ENCODE assay signal across 29 cellular contexts in genomic region chr21:22762463-22762862, GRCh38.
"Had no signal": no experiment of that assay in that cellular context is flagged by ENCODE, and none has a peak within 500 bp of the region (broad histone marks: within the 10 kb centered on the region; RNA-seq: fewer than 3 reads in every experiment).

No MANE protein-coding gene starts in this region.

- H3K9me3 ChIP-seq: testis, thoracic aorta, thyroid gland, tibial artery, transverse colon, upper lobe of left lung, upper lobe of right lung, uterus, vagina had no signal

- H3K27me3 Mint-ChIP-seq: stimulated activated memory B cell treated with anti-CD40 and anti-IgM and Interleukin-4, amounts not matched to agents 10 μg/mL and 1 μg/mL and 100 μg/mL, for 72 hours; stimulated activated naive B cell treated with anti-CD40 and anti-IgM and Interleukin-4, amounts not matched to agents 10 μg/mL and 1 μg/mL and 100 μg/mL, for 72 hours; stimulated activated naive CD8-positive, alpha-beta T cell treated with anti-CD3 and anti-CD28 coated beads, Interleukin-15, amount 100 ng/mL, for 72 hours; stimulated activated naive CD8-positive, alpha-beta T cell treated with anti-CD3 and anti-CD28 coated beads, Interleukin-15, Interleukin-2, amounts not matched to agents 100 ng/mL and 50 ng/mL, for 24 hours; type B pancreatic cell had no signal

- H3K4me1 Mint-ChIP-seq: stimulated activated effector memory CD8-positive, alpha-beta T cell treated with anti-CD3 and anti-CD28 coated beads, Interleukin-12 subunit alpha, Interleukin-12 subunit beta, amount 100 ng/mL, for 72 hours; stimulated activated memory B cell treated with anti-CD40 and anti-IgM and Interleukin-4, amounts not matched to agents 10 μg/mL and 1 μg/mL and 100 μg/mL, for 72 hours; stimulated activated naive B cell treated with anti-CD40 and anti-IgM and Interleukin-4, amounts not matched to agents 10 μg/mL and 1 μg/mL and 100 μg/mL, for 72 hours; stimulated activated naive CD8-positive, alpha-beta T cell treated with anti-CD3 and anti-CD28 coated beads, Interleukin-15, amount 100 ng/mL, for 72 hours had no signal

- H3K4me3 ChIP-seq: stomach, suprapubic skin, testis, thoracic aorta, thyroid gland, tibial artery, tibial nerve, transverse colon, upper lobe of left lung, upper lobe of right lung, uterus, vagina had no signal

- H3K36me3 ChIP-seq: stomach, suprapubic skin, thoracic aorta, thyroid gland, tibial artery, tibial nerve, transverse colon, upper lobe of left lung, upper lobe of right lung, uterus, vagina had no signal

- DNase-seq: stimulated activated CD4-positive, alpha-beta T cell treated with anti-CD3 and anti-CD28 coated beads, Interleukin-2, amount 100 ng/mL, for 48 hours; stimulated activated CD4-positive, alpha-beta T cell treated with anti-CD3 and anti-CD28 coated beads, Interleukin-4, amount 100 ng/mL, for 1 hour; stimulated activated CD4-positive, alpha-beta T cell treated with anti-CD3 and anti-CD28 coated beads, Interleukin-4, amount 100 ng/mL, for 24 hours; stimulated activated CD4-positive, alpha-beta T cell treated with anti-CD3 and anti-CD28 coated beads, Interleukin-4, amount 100 ng/mL, for 4 hours; stimulated activated CD8-positive, alpha-beta memory T cell treated with anti-CD3 and anti-CD28 coated beads, Interleukin-4, amount 100 ng/mL, for 48 hours; stimulated activated naive B cell treated with anti-CD40 and anti-IgM and Interleukin-4, amounts not matched to agents 10 μg/mL and 1 μg/mL and 100 μg/mL, for 72 hours; stimulated activated naive CD4-positive, alpha-beta T cell; stimulated activated naive CD4-positive, alpha-beta T cell treated with Interleukin-2 at 50 U/mL for 16 hours; stimulated activated naive CD8-positive, alpha-beta T cell treated with anti-CD3 and anti-CD28 coated beads, Interleukin-15, amount 100 ng/mL, for 72 hours; stimulated activated naive CD8-positive, alpha-beta T cell treated with anti-CD3 and anti-CD28 coated beads, Interleukin-15, Interleukin-2, amounts not matched to agents 100 U/mL and 50 U/mL, for 24 hours; stomach; substantia nigra; testis; thyroid gland; tibial artery; transverse colon; trophoblast cell; upper lobe of left lung; upper lobe of right lung; uterus had no signal

- ATAC-seq: stimulated activated effector memory CD8-positive, alpha-beta T cell treated with anti-CD3 and anti-CD28 coated beads, Interleukin-12 subunit alpha, Interleukin-12 subunit beta, amount 100 ng/mL, for 72 hours; stimulated activated memory B cell treated with anti-CD40 and anti-IgM and Interleukin-4, amounts not matched to agents 10 μg/mL and 1 μg/mL and 100 μg/mL, for 72 hours; stimulated activated naive B cell treated with anti-CD40 and anti-IgM and Interleukin-4, amounts not matched to agents 10 μg/mL and 1 μg/mL and 100 μg/mL, for 72 hours; stimulated activated naive CD8-positive, alpha-beta T cell treated with anti-CD3 and anti-CD28 coated beads, Interleukin-15, amount 100 ng/mL, for 72 hours; stimulated activated naive CD8-positive, alpha-beta T cell treated with anti-CD3 and anti-CD28 coated beads, Interleukin-15, Interleukin-2, amounts not matched to agents 100 U/mL and 50 U/mL, for 24 hours; upper lobe of right lung had no signal

- H3K4me3 Mint-ChIP-seq: stimulated activated effector memory CD8-positive, alpha-beta T cell treated with anti-CD3 and anti-CD28 coated beads, Interleukin-12 subunit alpha, Interleukin-12 subunit beta, amount 100 ng/mL, for 72 hours; stimulated activated memory B cell treated with anti-CD40 and anti-IgM and Interleukin-4, amounts not matched to agents 10 μg/mL and 1 μg/mL and 100 μg/mL, for 72 hours; stimulated activated naive B cell treated with anti-CD40 and anti-IgM and Interleukin-4, amounts not matched to agents 10 μg/mL and 1 μg/mL and 100 μg/mL, for 72 hours; stimulated activated naive CD8-positive, alpha-beta T cell treated with anti-CD3 and anti-CD28 coated beads, Interleukin-15, amount 100 ng/mL, for 72 hours; stimulated activated naive CD8-positive, alpha-beta T cell treated with anti-CD3 and anti-CD28 coated beads, Interleukin-15, Interleukin-2, amounts not matched to agents 100 ng/mL and 50 ng/mL, for 24 hours; type B pancreatic cell had no signal

- H3K27me3 ChIP-seq: stomach, suprapubic skin, testis, thyroid gland, tibial artery, tibial nerve, transverse colon, upper lobe of left lung, upper lobe of right lung, uterus, vagina had no signal

- H3K27ac ChIP-seq: stomach, suprapubic skin, testis, thoracic aorta, thyroid gland, tibial artery, tibial nerve, transverse colon, upper lobe of left lung, upper lobe of right lung, uterus, vagina had no signal

- H3K36me3 Mint-ChIP-seq: stimulated activated effector memory CD8-positive, alpha-beta T cell treated with anti-CD3 and anti-CD28 coated beads, Interleukin-12 subunit alpha, Interleukin-12 subunit beta, amount 100 ng/mL, for 72 hours; stimulated activated memory B cell treated with anti-CD40 and anti-IgM and Interleukin-4, amounts not matched to agents 10 μg/mL and 1 μg/mL and 100 μg/mL, for 72 hours; type B pancreatic cell had no signal

- H3K9me3 Mint-ChIP-seq: stimulated activated naive CD8-positive, alpha-beta T cell treated with anti-CD3 and anti-CD28 coated beads, Interleukin-15, amount 100 ng/mL, for 72 hours; type B pancreatic cell had no signal

- H3K4me1 ChIP-seq: stomach, suprapubic skin, testis, thyroid gland, tibial artery, tibial nerve, transverse colon, upper lobe of left lung, upper lobe of right lung, uterus, vagina had no signal

- FAIRE-seq: urothelium cell line had no signal

- H3K27ac Mint-ChIP-seq: stimulated activated effector memory CD8-positive, alpha-beta T cell treated with anti-CD3 and anti-CD28 coated beads, Interleukin-12 subunit alpha, Interleukin-12 subunit beta, amount 100 ng/mL, for 72 hours; stimulated activated memory B cell treated with anti-CD40 and anti-IgM and Interleukin-4, amounts not matched to agents 10 μg/mL and 1 μg/mL and 100 μg/mL, for 72 hours; stimulated activated naive B cell treated with anti-CD40 and anti-IgM and Interleukin-4, amounts not matched to agents 10 μg/mL and 1 μg/mL and 100 μg/mL, for 72 hours; stimulated activated naive CD8-positive, alpha-beta T cell treated with anti-CD3 and anti-CD28 coated beads, Interleukin-15, amount 100 ng/mL, for 72 hours; stimulated activated naive CD8-positive, alpha-beta T cell treated with anti-CD3 and anti-CD28 coated beads, Interleukin-15, Interleukin-2, amounts not matched to agents 100 ng/mL and 50 ng/mL, for 24 hours; type B pancreatic cell had no signal
